ENCODE assay signal across 9 cellular contexts in the genomic region with DNA sequence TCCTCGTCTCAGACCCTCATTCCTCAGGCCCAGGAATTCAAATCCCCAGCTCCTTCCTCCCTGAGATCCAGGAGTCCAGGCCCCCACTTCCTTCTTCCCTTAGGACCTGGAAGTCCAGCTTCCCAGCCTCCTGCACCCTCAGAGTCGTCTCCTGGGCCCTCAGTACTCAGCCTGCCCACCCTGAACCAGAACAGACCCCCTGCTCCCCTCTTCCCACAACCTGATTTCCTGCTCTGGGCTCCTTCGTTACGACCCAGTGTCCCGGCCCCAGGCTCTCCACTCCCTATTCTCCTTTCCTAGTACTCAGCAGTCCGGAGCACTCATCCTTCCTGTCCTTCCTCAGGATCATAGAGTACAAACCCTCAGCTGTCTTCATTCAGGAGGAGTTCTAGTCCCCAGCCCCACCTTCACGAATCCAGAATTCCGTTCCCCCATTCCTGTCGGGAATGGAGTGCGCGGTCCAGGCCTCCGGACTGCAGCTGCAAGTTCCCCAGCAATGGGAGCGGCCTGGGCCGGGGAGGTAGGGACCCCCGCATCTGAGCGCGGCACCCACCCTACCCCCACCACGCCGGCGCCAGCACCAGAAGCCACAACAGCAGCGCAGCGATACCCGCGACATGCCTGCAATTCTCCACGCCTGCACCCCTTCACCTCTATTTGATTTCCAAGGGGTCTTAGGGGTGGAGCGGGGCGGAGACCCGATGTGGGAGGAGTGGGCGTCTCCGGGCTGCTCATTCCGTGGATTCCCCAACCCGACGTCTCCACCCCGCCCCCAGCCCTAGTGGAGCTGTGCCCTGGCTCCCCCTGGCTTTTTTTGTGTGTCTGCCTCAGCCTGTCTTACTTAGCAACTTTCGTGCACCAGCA. TPM values are rescaled to one million over a fixed set of nuclear protein-coding genes. Genes with fewer than 3 reads are reported as not detected.
DNase-seq lines count a peak whose midpoint lies in the region; TF ChIP-seq lines count a peak whose summit lies in the region.
"Had no signal": no experiment of that assay in that cellular context is flagged by ENCODE, and none has a peak within 500 bp of the region (broad histone marks: within the 10 kb centered on the region; RNA-seq: fewer than 3 reads in every experiment).

No MANE protein-coding gene starts in this region.

- peaks cover 33% of the 10 kb centered on the region for H3K27me3 Mint-ChIP-seq in T-helper 2 cell treated with Interferon-gamma antibody and Interleukin-4, amounts not matched to agents 5 μg/mL and 100 μg/mL, for 36 hours (ENCODE audit: low read depth)
- H3K27me3 Mint-ChIP-seq in activated naive CD8-positive, alpha-beta T cell treated with anti-CD3 and anti-CD28 coated beads for 36 hours, result peaks cover 4% of the 10 kb centered on the region
- peaks cover 10 to 15% (median 12%) of the 10 kb centered on the region in 3 donors for H3K27me3 Mint-ChIP-seq in immature natural killer cell (ENCODE audit: low read depth in 3 of 3)

- TF ChIP-seq EP300 in suprapubic skin (IDR thresholded peaks at IDR 0.05), result no peak

- no peak for DNase-seq in T-helper 2 cell treated with Interferon-gamma antibody and Interleukin-4, amounts not matched to agents 5 μg/mL and 100 μg/mL, for 36 hours (ENCODE audit: low spot score)
- DNase-seq in T-helper 2 cell (no peak), immature natural killer cell (no peak), suprapubic skin (ENCODE audit: low spot score in 2 of 2) (peak; percentile 64 to 68), epidermal melanocyte (ENCODE audit: insufficient read length, low spot score) (no peak), DMS114 treated with DMSO at 0.1 percent for 48 hours (lab: John Stamatoyannopoulos, UW; ENCODE audit: unreplicated experiment) (no peak), OCI-M1 (lab: John Stamatoyannopoulos, UW) (no peak)
- DNase-seq in activated naive CD8-positive, alpha-beta T cell treated with anti-CD3 and anti-CD28 coated beads for 36 hours, result no peak

- H3K4me1 Mint-ChIP-seq in T-helper 2 cell treated with Interferon-gamma antibody and Interleukin-4, amounts not matched to agents 5 μg/mL and 100 μg/mL, for 36 hours (ENCODE audit: low read depth), result peaks cover 22% of the 10 kb centered on the region
- H3K4me1 Mint-ChIP-seq in activated naive CD8-positive, alpha-beta T cell treated with anti-CD3 and anti-CD28 coated beads for 36 hours, result peaks cover 23% of the 10 kb centered on the region
- H3K4me1 Mint-ChIP-seq in immature natural killer cell, result peaks cover 45 to 51% of the 10 kb centered on the region in 2 donors

- H3K4me1 ChIP-seq in suprapubic skin, result peaks cover 56% of the 10 kb centered on the region

- peaks cover 30% of the 10 kb centered on the region for H3K36me3 Mint-ChIP-seq in T-helper 2 cell treated with Interferon-gamma antibody and Interleukin-4, amounts not matched to agents 5 μg/mL and 100 μg/mL, for 36 hours (ENCODE audit: low read depth)
- H3K36me3 Mint-ChIP-seq in activated naive CD8-positive, alpha-beta T cell treated with anti-CD3 and anti-CD28 coated beads for 36 hours, result peaks cover 9% of the 10 kb centered on the region
- peaks cover 2 to 6% (median 5%) of the 10 kb centered on the region in 3 donors for H3K36me3 Mint-ChIP-seq in immature natural killer cell

- no peaks in the 10 kb centered on the region for H3K27me3 ChIP-seq in suprapubic skin

- H3K4me3 ChIP-seq in suprapubic skin, result peak overlapping the region; percentile 45

- H3K27ac ChIP-seq in suprapubic skin, result peak overlapping the region; percentile 75

- peaks cover 22% of the 10 kb centered on the region for H3K36me3 ChIP-seq in suprapubic skin

- 18% methylated on average over 16 of the region's 35 CpGs for WGBS in suprapubic skin

- TF ChIP-seq CTCF in suprapubic skin (IDR thresholded peaks at IDR 0.05), result no peak

- no peaks in the 10 kb centered on the region for H3K9me3 Mint-ChIP-seq in T-helper 2 cell treated with Interferon-gamma antibody and Interleukin-4, amounts not matched to agents 5 μg/mL and 100 μg/mL, for 36 hours
- no peaks in the 10 kb centered on the region for H3K9me3 Mint-ChIP-seq in activated naive CD8-positive, alpha-beta T cell treated with anti-CD3 and anti-CD28 coated beads for 36 hours
- no peaks in the 10 kb centered on the region for H3K9me3 Mint-ChIP-seq in immature natural killer cell

- no peaks in the 10 kb centered on the region for H3K9me3 ChIP-seq in suprapubic skin

- no peak for TF ChIP-seq POLR2A in suprapubic skin (IDR thresholded peaks at IDR 0.05)

- H3K4me3 Mint-ChIP-seq in T-helper 2 cell treated with Interferon-gamma antibody and Interleukin-4, amounts not matched to agents 5 μg/mL and 100 μg/mL, for 36 hours, result peak overlapping the region; percentile 97
- H3K4me3 Mint-ChIP-seq in activated naive CD8-positive, alpha-beta T cell treated with anti-CD3 and anti-CD28 coated beads for 36 hours, result peak overlapping the region; percentile 87
- H3K4me3 Mint-ChIP-seq in immature natural killer cell, result peak overlapping the region; percentile 87 to 99 (median 98)

- peak overlapping the region; percentile 50 for H3K27ac Mint-ChIP-seq in T-helper 2 cell treated with Interferon-gamma antibody and Interleukin-4, amounts not matched to agents 5 μg/mL and 100 μg/mL, for 36 hours
- H3K27ac Mint-ChIP-seq in activated naive CD8-positive, alpha-beta T cell treated with anti-CD3 and anti-CD28 coated beads for 36 hours, result peak overlapping the region; percentile 13
- peak overlapping the region; percentile 78 to 96 (median 96) for H3K27ac Mint-ChIP-seq in immature natural killer cell

RNA-seq across cellular contexts. Expression of gene EGLN2, which starts 12.7 kb away (rescaled TPM):
- 100 to 1,000 TPM in 1 of 2 experiments, 10 to 100 TPM in 1; 97.2 to 100 TPM for total RNA-seq in activated naive CD8-positive, alpha-beta T cell treated with anti-CD3 and anti-CD28 coated beads for 36 hours
- polyA plus RNA-seq in immature natural killer cell, result 100 to 1,000 TPM in 2 of 3 donors, 10 to 100 TPM in 1; 88.4 to 124 (median 101) TPM
- total RNA-seq in suprapubic skin, result 10 to 100 TPM; 31.5 to 51.2 (median 37.6) TPM

RNA-seq across cellular contexts. Expression of gene RAB4B, which starts 33.7 kb away (rescaled TPM):
- 10 to 100 TPM; 26.0 to 27.2 TPM for total RNA-seq in activated naive CD8-positive, alpha-beta T cell treated with anti-CD3 and anti-CD28 coated beads for 36 hours
- 100 to 1,000 TPM; 129 to 151 (median 150) TPM for polyA plus RNA-seq in immature natural killer cell
- 10 to 100 TPM; 12.4 to 20.7 (median 17.0) TPM for total RNA-seq in suprapubic skin

RNA-seq across cellular contexts. Expression of gene MIA, which starts 36.4 kb away (rescaled TPM):
- not detected for total RNA-seq in activated naive CD8-positive, alpha-beta T cell treated with anti-CD3 and anti-CD28 coated beads for 36 hours
- polyA plus RNA-seq in immature natural killer cell, result not detected
- total RNA-seq in suprapubic skin, result 10 to 100 TPM in 2 of 4 donors, 1 to 10 TPM in 2; 4.8 to 15.1 (median 9.9) TPM
- total RNA-seq: LHCN-M2 had no signal

RNA-seq across cellular contexts. Expression of gene CYP2A6, which starts 38.5 kb away (rescaled TPM):
- under 1 TPM in 1 of 2 experiments, not detected in 1; 0.27 TPM for total RNA-seq in activated naive CD8-positive, alpha-beta T cell treated with anti-CD3 and anti-CD28 coated beads for 36 hours
- polyA plus RNA-seq in immature natural killer cell, result under 1 TPM in 1 of 3 donors, not detected in 2; 0.48 TPM
- not detected for total RNA-seq in suprapubic skin
- total RNA-seq: LHCN-M2 had no signal

Comparison
In these comparisons a context has a peak if more than half of its experiments do, and no peak if none do; other contexts are left out.
1. DNase-seq: peak in suprapubic skin (2 of 2); none in T-helper 2 cell treated with Interferon-gamma antibody and Interleukin-4, amounts not matched to agents 5 μg/mL and 100 μg/mL, for 36 hours (single experiment), T-helper 2 cell (0 of 5), activated naive CD8-positive, alpha-beta T cell treated with anti-CD3 and anti-CD28 coated beads for 36 hours (single experiment), immature natural killer cell (0 of 3), epidermal melanocyte (single experiment), DMS114 treated with DMSO at 0.1 percent for 48 hours (single experiment) and OCI-M1 (single experiment).
2. H3K27ac Mint-ChIP-seq: peak in every context shown above with its lines; median percentile 96 in immature natural killer cell; 50 in T-helper 2 cell treated with Interferon-gamma antibody and Interleukin-4, amounts not matched to agents 5 μg/mL and 100 μg/mL, for 36 hours; 13 in activated naive CD8-positive, alpha-beta T cell treated with anti-CD3 and anti-CD28 coated beads for 36 hours.
3. RNA of gene MIA, which starts 36.4 kb away (total RNA-seq): 4.8 to 15.1 TPM in suprapubic skin; not detected in activated naive CD8-positive, alpha-beta T cell treated with anti-CD3 and anti-CD28 coated beads for 36 hours; every median in the first group is over 4 times any median in the second.
4. Peak in every context shown above with its lines, with median percentiles within 50 percentile points of each other: H3K4me3 Mint-ChIP-seq.